20 cellular contexts compared by ENCODE assay signal in the genomic region with DNA sequence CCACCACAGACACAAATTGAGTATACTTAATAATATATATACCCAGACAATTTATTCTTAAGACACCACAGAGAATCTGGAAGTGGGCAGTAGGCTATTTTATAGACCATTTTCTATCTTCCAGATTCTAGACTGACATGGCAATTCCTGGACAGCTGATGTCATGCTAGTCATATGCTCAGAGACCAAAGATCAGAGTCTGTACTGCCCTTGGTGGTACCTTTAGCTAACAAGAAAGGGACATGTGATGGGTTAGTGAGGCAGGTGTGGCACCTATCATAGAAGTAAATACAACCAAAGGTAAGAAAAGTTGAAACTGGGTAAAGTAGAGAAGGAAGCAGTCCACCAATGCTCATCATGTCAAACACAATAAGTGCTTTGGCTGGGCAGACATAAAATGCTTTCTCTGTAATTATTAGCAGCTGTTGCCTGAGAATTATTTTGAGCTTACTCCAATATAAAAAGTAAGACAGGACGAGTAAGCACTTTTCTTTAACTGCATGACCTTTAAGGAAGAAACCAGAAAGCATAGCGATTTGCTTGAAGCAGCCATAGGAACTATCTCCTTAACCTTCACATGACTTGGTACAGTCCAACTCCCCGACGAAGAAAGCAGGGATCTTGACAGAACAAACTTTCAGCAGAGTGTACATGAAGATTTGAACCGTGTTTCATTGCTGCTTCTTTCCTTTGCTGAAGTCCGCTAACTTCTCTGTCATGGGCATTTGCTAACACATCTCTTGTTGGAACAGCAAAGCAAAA. TPM values are rescaled to one million over a fixed set of nuclear protein-coding genes. Genes with fewer than 3 reads are reported as not detected.
DNase-seq lines count a peak whose midpoint lies in the region; ATAC-seq and TF ChIP-seq lines count a peak whose summit lies in the region.
"Had no signal": no experiment of that assay in that cellular context is flagged by ENCODE, and none has a peak within 500 bp of the region (broad histone marks: within the 10 kb centered on the region; RNA-seq: fewer than 3 reads in every experiment).

No MANE protein-coding gene starts in this region.

- H3K4me3 Mint-ChIP-seq in WTC11 (no peak overlapping the region), nephron (no peak overlapping the region)
- H3K4me3 Mint-ChIP-seq: activated naive CD4-positive, alpha-beta T cell treated with anti-CD3 and anti-CD28 coated beads, Interleukin-2, amount 10 ng/mL, durations not matched to agents 7 days and 5 days; activated T-cell treated with anti-CD3 and anti-CD28 coated beads, Interleukin-2, amount 50 U/mL, for 72 hours; endodermal cell had no signal

- TF ChIP-seq CTCF in WTC11 (IDR thresholded peaks at IDR 0.05) (no peak), nephron (IDR thresholded peaks at IDR 0.05; ENCODE audit: unreplicated experiment in 3 of 3) (no peak)

- CTCF ChIA-PET in WTC11 (lab: Charles Lee) = no interaction called here

- DNase-seq in EH (ENCODE audit: low read depth) = peak; percentile 11
- no peak for DNase-seq in WTC11 (ENCODE audit: low spot score)
- DNase-seq in fibroblast of peridontal ligament (ENCODE audit: extremely low read depth) = peak; percentile 63
- no peak for DNase-seq in NCI-H82 treated with DMSO at 0.1 percent for 48 hours (lab: John Stamatoyannopoulos, UW; ENCODE audit: unreplicated experiment)
- DNase-seq in NAMALWA (ENCODE audit: low spot score) = no peak
- DNase-seq in Ammon's horn (ENCODE audit: low spot score) = no peak
- DNase-seq: activated CD8-positive, alpha-beta memory T cell treated with anti-CD3 and anti-CD28 coated beads for 24 hours; activated naive CD4-positive, alpha-beta T cell treated with anti-CD3 and anti-CD28 coated beads, Interleukin-2, amount 10 ng/mL, durations not matched to agents 7 days and 5 days; activated T-cell treated with anti-CD3 and anti-CD28 coated beads, Interleukin-2, amount 50 U/mL, for 72 hours; endodermal cell; head of caudate nucleus; NCI-H1092 treated with DMSO at 0.1 percent for 48 hours; NCI-H2081 treated with DMSO at 0.1 percent for 48 hours; NCI-H446 treated with DMSO at 0.1 percent for 48 hours; NK-92 treated with Interleukin-12 subunit alpha and Interleukin-12 subunit beta, amount 100 ng/mL, for 24 hours; right cardiac atrium; T1000 had no signal

- POLR2A ChIA-PET in WTC11 (lab: Charles Lee) = no interaction called here

- no peaks in the 10 kb centered on the region for H3K4me1 Mint-ChIP-seq in WTC11
- H3K4me1 Mint-ChIP-seq in nephron = peaks cover 53% of the 10 kb centered on the region
- H3K4me1 Mint-ChIP-seq: activated naive CD4-positive, alpha-beta T cell treated with anti-CD3 and anti-CD28 coated beads, Interleukin-2, amount 10 ng/mL, durations not matched to agents 7 days and 5 days had no signal

- H3K9me3 Mint-ChIP-seq in WTC11 = no peaks in the 10 kb centered on the region
- H3K9me3 Mint-ChIP-seq in nephron = no peaks in the 10 kb centered on the region
- H3K9me3 Mint-ChIP-seq: activated naive CD4-positive, alpha-beta T cell treated with anti-CD3 and anti-CD28 coated beads, Interleukin-2, amount 10 ng/mL, durations not matched to agents 7 days and 5 days; endodermal cell had no signal

- no peak for ATAC-seq in WTC11
- ATAC-seq in GM21737 (IDR thresholded peaks at IDR 0.05; ENCODE audit: unreplicated experiment) = no peak
- ATAC-seq: activated CD4-positive, CD25-positive, alpha-beta regulatory T cell treated with anti-CD3 and anti-CD28 coated beads, Interleukin-2, amount 50 U/mL, for 24 hours; activated T-cell treated with anti-CD3 and anti-CD28 coated beads, Interleukin-2, amount 50 U/mL, for 72 hours; right cardiac atrium had no signal

- H3K36me3 Mint-ChIP-seq in WTC11 = no peaks in the 10 kb centered on the region
- H3K36me3 Mint-ChIP-seq in nephron (ENCODE audit: low read depth) = no peaks in the 10 kb centered on the region
- H3K36me3 Mint-ChIP-seq: activated naive CD4-positive, alpha-beta T cell treated with anti-CD3 and anti-CD28 coated beads, Interleukin-2, amount 10 ng/mL, durations not matched to agents 7 days and 5 days had no signal

- no peaks in the 10 kb centered on the region for H3K27me3 Mint-ChIP-seq in WTC11 (ENCODE audit: low read depth)
- peaks cover 3% of the 10 kb centered on the region for H3K27me3 Mint-ChIP-seq in nephron (ENCODE audit: low read depth)

- H3K27ac Mint-ChIP-seq in WTC11 (no peak overlapping the region), nephron (peak overlapping the region; percentile 80 to 90 (median 82))
- H3K27ac Mint-ChIP-seq: activated naive CD4-positive, alpha-beta T cell treated with anti-CD3 and anti-CD28 coated beads, Interleukin-2, amount 10 ng/mL, durations not matched to agents 7 days and 5 days; activated T-cell treated with anti-CD3 and anti-CD28 coated beads, Interleukin-2, amount 50 U/mL, for 72 hours; endodermal cell had no signal

TF ChIP-seq in WTC11, 78 proteins besides CTCF, POLR2A, EP300 and RAD21:
- TF ChIP-seq, protein P1, sequence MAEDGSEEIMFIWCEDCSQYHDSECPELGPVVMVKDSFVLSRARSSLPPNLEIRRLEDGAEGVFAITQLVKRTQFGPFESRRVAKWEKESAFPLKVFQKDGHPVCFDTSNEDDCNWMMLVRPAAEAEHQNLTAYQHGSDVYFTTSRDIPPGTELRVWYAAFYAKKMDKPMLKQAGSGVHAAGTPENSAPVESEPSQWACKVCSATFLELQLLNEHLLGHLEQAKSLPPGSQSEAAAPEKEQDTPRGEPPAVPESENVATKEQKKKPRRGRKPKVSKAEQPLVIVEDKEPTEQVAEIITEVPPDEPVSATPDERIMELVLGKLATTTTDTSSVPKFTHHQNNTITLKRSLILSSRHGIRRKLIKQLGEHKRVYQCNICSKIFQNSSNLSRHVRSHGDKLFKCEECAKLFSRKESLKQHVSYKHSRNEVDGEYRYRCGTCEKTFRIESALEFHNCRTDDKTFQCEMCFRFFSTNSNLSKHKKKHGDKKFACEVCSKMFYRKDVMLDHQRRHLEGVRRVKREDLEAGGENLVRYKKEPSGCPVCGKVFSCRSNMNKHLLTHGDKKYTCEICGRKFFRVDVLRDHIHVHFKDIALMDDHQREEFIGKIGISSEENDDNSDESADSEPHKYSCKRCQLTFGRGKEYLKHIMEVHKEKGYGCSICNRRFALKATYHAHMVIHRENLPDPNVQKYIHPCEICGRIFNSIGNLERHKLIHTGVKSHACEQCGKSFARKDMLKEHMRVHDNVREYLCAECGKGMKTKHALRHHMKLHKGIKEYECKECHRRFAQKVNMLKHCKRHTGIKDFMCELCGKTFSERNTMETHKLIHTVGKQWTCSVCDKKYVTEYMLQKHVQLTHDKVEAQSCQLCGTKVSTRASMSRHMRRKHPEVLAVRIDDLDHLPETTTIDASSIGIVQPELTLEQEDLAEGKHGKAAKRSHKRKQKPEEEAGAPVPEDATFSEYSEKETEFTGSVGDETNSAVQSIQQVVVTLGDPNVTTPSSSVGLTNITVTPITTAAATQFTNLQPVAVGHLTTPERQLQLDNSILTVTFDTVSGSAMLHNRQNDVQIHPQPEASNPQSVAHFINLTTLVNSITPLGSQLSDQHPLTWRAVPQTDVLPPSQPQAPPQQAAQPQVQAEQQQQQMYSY (CRISPR knock-in tag; IDR thresholded peaks at IDR 0.05) = no peak
- peak; percentile 22; the same call in 1 of the 2 replicates for TF ChIP-seq GABPB1 (CRISPR knock-in tag; IDR thresholded peaks at IDR 0.05)

RNA-seq across cellular contexts. Expression of a gene that starts 47.1 kb away (rescaled TPM):
- total RNA-seq in WTC11 (2021) = 0.53 to 0.76 TPM (median 0.57 TPM) in 3 replicates

Comparison
In these comparisons a context has a peak if more than half of its experiments do, and no peak if none do; other contexts are left out.
1. DNase-seq: peak in EH (single experiment) and fibroblast of peridontal ligament (single experiment); none in WTC11 (single experiment), NCI-H82 treated with DMSO at 0.1 percent for 48 hours (single experiment), NAMALWA (single experiment) and Ammon's horn (single experiment).